8 cellular contexts compared by ENCODE assay signal in the genomic region with DNA sequence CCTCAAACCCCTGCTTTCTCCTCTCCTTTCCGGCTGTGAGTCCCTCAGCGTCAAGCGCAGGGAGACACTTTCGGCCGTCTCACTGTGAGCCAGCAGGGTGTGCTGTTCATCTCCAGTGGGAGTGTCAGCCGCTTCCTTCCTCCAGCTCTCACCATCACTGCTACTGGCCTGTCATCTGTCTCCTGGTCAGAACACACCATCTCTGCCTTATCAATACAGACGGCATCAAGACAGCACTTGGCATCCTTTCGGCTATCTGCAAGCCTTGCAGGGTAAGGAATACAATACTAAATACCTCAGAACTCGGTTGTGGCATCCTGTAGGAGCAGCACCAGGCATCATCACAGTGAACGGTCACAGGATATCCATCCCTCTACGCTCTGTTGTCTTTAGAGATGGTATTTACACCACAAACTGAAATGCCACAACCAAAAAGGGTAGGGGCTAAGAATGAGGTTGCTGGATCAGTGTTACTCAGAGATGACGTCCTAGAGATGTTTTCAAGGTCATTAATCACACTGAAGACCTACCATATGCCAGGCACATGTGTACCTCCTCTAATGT. TPM values are rescaled to one million over a fixed set of nuclear protein-coding genes. Genes with fewer than 3 reads are reported as not detected.
DNase-seq lines count a peak whose midpoint lies in the region; ATAC-seq and TF ChIP-seq lines count a peak whose summit lies in the region.

No MANE protein-coding gene starts in this region.

- no peaks in the 10 kb centered on the region for H3K4me1 Mint-ChIP-seq in activated CD4-positive, alpha-beta T cell treated with anti-CD3 and anti-CD28 coated beads for 36 hours

- intact Hi-C loops in activated CD4-positive, alpha-beta T cell treated with anti-CD3 and anti-CD28 coated beads for 36 hours (cut with DNase I, micrococcal nuclease): no loop called here

- H3K4me3 ChIP-seq in choroid plexus epithelial cell (ENCODE audit: low read depth, low read length) (no peak overlapping the region), lung (no peak overlapping the region), suprapubic skin (no peak overlapping the region)

- H3K36me3 ChIP-seq in lung (ENCODE audit: control insufficient read depth in 2 of 2, insufficient read depth in 2 of 2, low read length in 2 of 2) (peaks cover 4 to 8% of the 10 kb centered on the region in 2 donors), suprapubic skin (peaks cover 9% of the 10 kb centered on the region)

- TF ChIP-seq POLR2A in suprapubic skin (IDR thresholded peaks at IDR 0.05): no peak

- WGBS in lung, 2 donors: 59 to 61% methylated on average over 12 of the region's 12 CpGs
- WGBS in suprapubic skin: 60% methylated on average over 12 of the region's 12 CpGs

- peaks cover 4% of the 10 kb centered on the region for H3K36me3 Mint-ChIP-seq in activated CD4-positive, alpha-beta T cell treated with anti-CD3 and anti-CD28 coated beads for 36 hours (ENCODE audit: low read depth)

- ATAC-seq in activated CD4-positive, alpha-beta T cell treated with anti-CD3 and anti-CD28 coated beads for 36 hours: peak; percentile 69
- ATAC-seq in lung (ENCODE audit: insufficient read depth, low FRiP score) (no peak), HG03196 (IDR thresholded peaks at IDR 0.05; ENCODE audit: unreplicated experiment) (no peak)

- peak overlapping the region in 1 of 2 donors; percentile 49 for H3K27ac ChIP-seq in lung (ENCODE audit: low read depth in 1 of 2, low read length in 1 of 2)
- no peak overlapping the region for H3K27ac ChIP-seq in suprapubic skin

- H3K9me3 ChIP-seq in lung (ENCODE audit: control insufficient read depth in 2 of 2, insufficient read depth in 1 of 2, low read length in 1 of 2) (no peaks in the 10 kb centered on the region), suprapubic skin (no peaks in the 10 kb centered on the region)

- H3K9me3 Mint-ChIP-seq in activated CD4-positive, alpha-beta T cell treated with anti-CD3 and anti-CD28 coated beads for 36 hours (ENCODE audit: low read depth): no peaks in the 10 kb centered on the region

- DNase-seq in activated CD4-positive, alpha-beta T cell treated with anti-CD3 and anti-CD28 coated beads for 36 hours: peak; percentile 49
- DNase-seq in activated CD4-positive, alpha-beta T cell treated with anti-CD3 and anti-CD28 coated beads for 4 hours: no peak
- DNase-seq in NCI-H69 (lab: John Stamatoyannopoulos, UW) (peak; percentile 49), choroid plexus epithelial cell (ENCODE audit: low read depth) (peak; percentile 74), lung (ENCODE audit: low spot score) (no peak), LoVo (ENCODE audit: low spot score) (no peak), suprapubic skin (ENCODE audit: low spot score in 2 of 2) (no peak)

- no peaks in the 10 kb centered on the region for H3K27me3 ChIP-seq in lung (ENCODE audit: control insufficient read depth, insufficient read depth)
- H3K27me3 ChIP-seq in suprapubic skin: no peaks in the 10 kb centered on the region

- no peak overlapping the region for H3K4me3 Mint-ChIP-seq in activated CD4-positive, alpha-beta T cell treated with anti-CD3 and anti-CD28 coated beads for 36 hours

- POLR2A ChIA-PET in activated CD4-positive, alpha-beta T cell treated with anti-CD3 and anti-CD28 coated beads for 36 hours (lab: Charles Lee): no interaction called here

- CTCF ChIA-PET in activated CD4-positive, alpha-beta T cell treated with anti-CD3 and anti-CD28 coated beads for 36 hours (lab: Charles Lee): no interaction called here

- H3K4me1 ChIP-seq in lung (ENCODE audit: control insufficient read depth in 2 of 2, insufficient read depth in 2 of 2, low read length in 2 of 2): no peaks in the 10 kb centered on the region
- H3K4me1 ChIP-seq in suprapubic skin: peaks cover 4% of the 10 kb centered on the region

- no peak overlapping the region for H3K27ac Mint-ChIP-seq in activated CD4-positive, alpha-beta T cell treated with anti-CD3 and anti-CD28 coated beads for 36 hours

- TF ChIP-seq CTCF in choroid plexus epithelial cell (conservative IDR thresholded peaks at IDR 0.05; ENCODE audit: low read depth, low read length) (peak; percentile 83), lung (IDR thresholded peaks at IDR 0.05; ENCODE audit: control extremely low read depth, extremely low read depth) (peak; percentile 27), suprapubic skin (IDR thresholded peaks at IDR 0.05) (peak in 1 of 2 donors; percentile 46)

- no peaks in the 10 kb centered on the region for H3K27me3 Mint-ChIP-seq in activated CD4-positive, alpha-beta T cell treated with anti-CD3 and anti-CD28 coated beads for 36 hours

- TF ChIP-seq EP300 in suprapubic skin (IDR thresholded peaks at IDR 0.05): no peak

RNA-seq across cellular contexts. Expression of gene CMTM4, which starts 20.7 kb away (rescaled TPM):
- total RNA-seq in activated CD4-positive, alpha-beta T cell treated with anti-CD3 and anti-CD28 coated beads for 36 hours: 1 to 10 TPM; 3.3 to 4.5 TPM
- total RNA-seq in lung: 10 to 100 TPM; 38.0 to 78.0 TPM
- polyA plus RNA-seq in lung: 10 to 100 TPM; 24.3 to 26.1 TPM
- 10 to 100 TPM; 24.0 to 55.1 (median 36.4) TPM for total RNA-seq in suprapubic skin

RNA-seq across cellular contexts. Expression of gene DYNC1LI2, which starts 34.2 kb away (rescaled TPM):
- total RNA-seq in activated CD4-positive, alpha-beta T cell treated with anti-CD3 and anti-CD28 coated beads for 36 hours: 10 to 100 TPM; 32.3 to 35.7 TPM
- total RNA-seq in lung (100 to 1,000 TPM; 140 to 147 TPM), suprapubic skin (100 to 1,000 TPM; 102 to 212 (median 137) TPM)
- 10 to 100 TPM; 40.7 to 48.8 TPM for polyA plus RNA-seq in lung

Comparison
In these comparisons a context has a peak if more than half of its experiments do, and no peak if none do; other contexts are left out.
1. DNase-seq: peak in activated CD4-positive, alpha-beta T cell treated with anti-CD3 and anti-CD28 coated beads for 36 hours (single experiment), NCI-H69 (single experiment) and choroid plexus epithelial cell (single experiment); none in activated CD4-positive, alpha-beta T cell treated with anti-CD3 and anti-CD28 coated beads for 4 hours (0 of 2), lung (single experiment), LoVo (single experiment) and suprapubic skin (0 of 2).
2. RNA of gene CMTM4, which starts 20.7 kb away (total RNA-seq): 38.0 to 78.0 TPM in lung and 24.0 to 55.1 TPM in suprapubic skin; 3.3 to 4.5 TPM in activated CD4-positive, alpha-beta T cell treated with anti-CD3 and anti-CD28 coated beads for 36 hours; every median in the first group is over 4 times any median in the second.